16 cellular contexts compared by ENCODE assay signal in the genomic region with DNA sequence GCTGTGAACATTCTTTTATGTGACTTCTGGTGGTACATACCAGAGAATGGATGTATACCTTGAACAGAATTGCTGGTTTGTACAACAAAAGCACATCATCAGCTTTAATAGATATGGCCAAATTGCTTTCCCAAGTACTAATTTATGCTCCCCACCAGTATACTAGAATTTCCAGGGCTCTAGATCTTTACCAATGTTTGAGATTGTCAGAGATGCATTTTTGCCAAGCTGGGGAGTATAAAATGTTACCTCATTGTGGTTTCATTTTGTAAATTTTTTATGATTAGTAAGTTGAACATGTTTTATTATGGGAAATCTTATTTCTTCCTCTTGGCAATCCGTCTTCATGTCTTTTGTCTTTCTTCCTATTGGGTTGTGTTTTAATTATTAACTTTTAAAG.
DNase-seq lines count a peak whose midpoint lies in the region; ATAC-seq, FAIRE-seq and TF ChIP-seq lines count a peak whose summit lies in the region.
"Had no signal": no experiment of that assay in that cellular context is flagged by ENCODE, and none has a peak within 500 bp of the region (broad histone marks: within the 10 kb centered on the region; RNA-seq: fewer than 3 reads in every experiment).

No MANE protein-coding gene starts in this region.

- ATAC-seq in GM23338 (no peak), HG03280 (IDR thresholded peaks at IDR 0.05; ENCODE audit: unreplicated experiment) (no peak), sciatic nerve (no peak)
- ATAC-seq: K562, Right ventricle myocardium inferior had no signal

- TF ChIP-seq CTCF in GM23338 (conservative IDR thresholded peaks at IDR 0.05; ENCODE audit: low read depth in 2 of 2) (no peak), neural progenitor cell (IDR thresholded peaks at IDR 0.05) (no peak)

- DNase-seq in A172 (ENCODE audit: low spot score) (peak; percentile 8), GM23338 (ENCODE audit: low spot score) (no peak), RCC 7860 (ENCODE audit: low spot score) (peak; percentile 15), fibroblast of peridontal ligament (ENCODE audit: extremely low read depth) (peak; percentile 35), DMS79 treated with DMSO at 0.1 percent for 48 hours (lab: John Stamatoyannopoulos, UW) (no peak), sciatic nerve (ENCODE audit: low spot score) (no peak), neural progenitor cell (ENCODE audit: low spot score) (no peak)
- DNase-seq: BE2C; CD4-positive, alpha-beta memory T cell; NCI-H1048; NCI-H146; NCI-H2081 treated with DMSO at 0.1 percent for 48 hours; NCI-H69 had no signal

- no peaks in the 10 kb centered on the region for H3K9me3 ChIP-seq in neural progenitor cell (ENCODE audit: low read depth)
- H3K9me3 ChIP-seq: BE2C had no signal

- intact Hi-C loops in sciatic nerve (cut with DNase I) = no loop called here

- H3K4me3 ChIP-seq in GM23338 (no peak overlapping the region), neural progenitor cell (no peak overlapping the region)
- H3K4me3 ChIP-seq: K562 had no signal

- no peaks in the 10 kb centered on the region for H3F3A ChIP-seq in GM23338 (replicated peaks; ENCODE audit: low read depth)
- H3F3A ChIP-seq in neural progenitor cell (ENCODE audit: low read depth) = no peaks in the 10 kb centered on the region

- H3K79me2 ChIP-seq in GM23338 (replicated peaks; ENCODE audit: insufficient read depth) (no peaks in the 10 kb centered on the region), neural progenitor cell (ENCODE audit: low read depth) (no peaks in the 10 kb centered on the region)

- peaks cover 24% of the 10 kb centered on the region for H3K4me1 Mint-ChIP-seq in GM23338
- peaks cover 5% of the 10 kb centered on the region for H3K4me1 Mint-ChIP-seq in neural progenitor cell
- H3K4me1 Mint-ChIP-seq: CD4-positive, alpha-beta memory T cell had no signal

- H2AFZ ChIP-seq in GM23338 = no peak overlapping the region
- no peak overlapping the region for H2AFZ ChIP-seq in neural progenitor cell (replicated peaks)

- H3K36me3 Mint-ChIP-seq in GM23338 (ENCODE audit: low read depth) (no peaks in the 10 kb centered on the region), neural progenitor cell (no peaks in the 10 kb centered on the region)
- H3K36me3 Mint-ChIP-seq: CD4-positive, alpha-beta memory T cell had no signal

- H3K9me2 ChIP-seq in GM23338 (ENCODE audit: insufficient read depth) = no peaks in the 10 kb centered on the region

- H3K36me3 ChIP-seq in GM23338 (ENCODE audit: insufficient read depth) (no peaks in the 10 kb centered on the region), neural progenitor cell (no peaks in the 10 kb centered on the region)
- H3K36me3 ChIP-seq: BE2C had no signal

- H3K27ac Mint-ChIP-seq in GM23338 = peak overlapping the region; percentile 51; the same call in 1 of the 2 replicates
- H3K27ac Mint-ChIP-seq in neural progenitor cell = no peak overlapping the region
- H3K27ac Mint-ChIP-seq: CD4-positive, alpha-beta memory T cell had no signal

- FAIRE-seq in RCC 7860 (lab: Jason Lieb, UNC) = no peak
- FAIRE-seq: K562 had no signal

- no peak overlapping the region for H3K27ac ChIP-seq in GM23338 (ENCODE audit: low read depth)
- no peak overlapping the region for H3K27ac ChIP-seq in neural progenitor cell

- H3K27me3 Mint-ChIP-seq in GM23338 (ENCODE audit: insufficient read depth, low read depth, poor library complexity) = no peaks in the 10 kb centered on the region
- no peaks in the 10 kb centered on the region for H3K27me3 Mint-ChIP-seq in neural progenitor cell (ENCODE audit: insufficient read depth, low read depth)

- H3K4me1 ChIP-seq in GM23338 (ENCODE audit: insufficient read depth) (peaks cover 12% of the 10 kb centered on the region; the same call in 1 of the 2 replicates), neural progenitor cell (peaks cover 12% of the 10 kb centered on the region)
- H3K4me1 ChIP-seq: BE2C had no signal

- H3K4me3 Mint-ChIP-seq in GM23338 (no peak overlapping the region), neural progenitor cell (no peak overlapping the region)
- H3K4me3 Mint-ChIP-seq: CD4-positive, alpha-beta memory T cell had no signal

- H3K27me3 ChIP-seq in GM23338 (ENCODE audit: insufficient read depth) (no peaks in the 10 kb centered on the region), neural progenitor cell (no peaks in the 10 kb centered on the region)
- H3K27me3 ChIP-seq: BE2C had no signal

- H4K20me1 ChIP-seq in GM23338 (replicated peaks; ENCODE audit: insufficient read depth) = no peaks in the 10 kb centered on the region
- no peaks in the 10 kb centered on the region for H4K20me1 ChIP-seq in neural progenitor cell (ENCODE audit: low read depth)

- H3K9me3 Mint-ChIP-seq in GM23338 (no peaks in the 10 kb centered on the region), neural progenitor cell (no peaks in the 10 kb centered on the region)

- H3K9ac ChIP-seq in neural progenitor cell = no peak overlapping the region

- H3K4me2 ChIP-seq in GM23338 (no peak overlapping the region), neural progenitor cell (no peak overlapping the region)

TF ChIP-seq in GM23338, 12 proteins besides CTCF, POLR2A, EP300 and RAD21 (continues in another document):
- TF ChIP-seq EZH2phosphoT487 (IDR thresholded peaks at IDR 0.05; ENCODE audit: unreplicated experiment) (no peak), STAT1 (IDR thresholded peaks at IDR 0.05; ENCODE audit: unreplicated experiment) (no peak), CREB1 (CRISPR knock-in tag; IDR thresholded peaks at IDR 0.05; ENCODE audit: low read depth) (no peak), EZH2 (IDR thresholded peaks at IDR 0.05; ENCODE audit: low read depth, unreplicated experiment) (no peak), POLR2AphosphoS5 (IDR thresholded peaks at IDR 0.05; ENCODE audit: low read depth) (no peak), ZNF331 (CRISPR knock-in tag; IDR thresholded peaks at IDR 0.05; ENCODE audit: low read depth) (no peak), NANOG (IDR thresholded peaks at IDR 0.05; ENCODE audit: borderline replicate concordance) (no peak), JUNB (IDR thresholded peaks at IDR 0.05; ENCODE audit: unreplicated experiment) (no peak)
- TF ChIP-seq, protein P1, sequence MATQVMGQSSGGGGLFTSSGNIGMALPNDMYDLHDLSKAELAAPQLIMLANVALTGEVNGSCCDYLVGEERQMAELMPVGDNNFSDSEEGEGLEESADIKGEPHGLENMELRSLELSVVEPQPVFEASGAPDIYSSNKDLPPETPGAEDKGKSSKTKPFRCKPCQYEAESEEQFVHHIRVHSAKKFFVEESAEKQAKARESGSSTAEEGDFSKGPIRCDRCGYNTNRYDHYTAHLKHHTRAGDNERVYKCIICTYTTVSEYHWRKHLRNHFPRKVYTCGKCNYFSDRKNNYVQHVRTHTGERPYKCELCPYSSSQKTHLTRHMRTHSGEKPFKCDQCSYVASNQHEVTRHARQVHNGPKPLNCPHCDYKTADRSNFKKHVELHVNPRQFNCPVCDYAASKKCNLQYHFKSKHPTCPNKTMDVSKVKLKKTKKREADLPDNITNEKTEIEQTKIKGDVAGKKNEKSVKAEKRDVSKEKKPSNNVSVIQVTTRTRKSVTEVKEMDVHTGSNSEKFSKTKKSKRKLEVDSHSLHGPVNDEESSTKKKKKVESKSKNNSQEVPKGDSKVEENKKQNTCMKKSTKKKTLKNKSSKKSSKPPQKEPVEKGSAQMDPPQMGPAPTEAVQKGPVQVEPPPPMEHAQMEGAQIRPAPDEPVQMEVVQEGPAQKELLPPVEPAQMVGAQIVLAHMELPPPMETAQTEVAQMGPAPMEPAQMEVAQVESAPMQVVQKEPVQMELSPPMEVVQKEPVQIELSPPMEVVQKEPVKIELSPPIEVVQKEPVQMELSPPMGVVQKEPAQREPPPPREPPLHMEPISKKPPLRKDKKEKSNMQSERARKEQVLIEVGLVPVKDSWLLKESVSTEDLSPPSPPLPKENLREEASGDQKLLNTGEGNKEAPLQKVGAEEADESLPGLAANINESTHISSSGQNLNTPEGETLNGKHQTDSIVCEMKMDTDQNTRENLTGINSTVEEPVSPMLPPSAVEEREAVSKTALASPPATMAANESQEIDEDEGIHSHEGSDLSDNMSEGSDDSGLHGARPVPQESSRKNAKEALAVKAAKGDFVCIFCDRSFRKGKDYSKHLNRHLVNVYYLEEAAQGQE (IDR thresholded peaks at IDR 0.05; ENCODE audit: unreplicated experiment) = no peak
- TF ChIP-seq, protein P2, sequence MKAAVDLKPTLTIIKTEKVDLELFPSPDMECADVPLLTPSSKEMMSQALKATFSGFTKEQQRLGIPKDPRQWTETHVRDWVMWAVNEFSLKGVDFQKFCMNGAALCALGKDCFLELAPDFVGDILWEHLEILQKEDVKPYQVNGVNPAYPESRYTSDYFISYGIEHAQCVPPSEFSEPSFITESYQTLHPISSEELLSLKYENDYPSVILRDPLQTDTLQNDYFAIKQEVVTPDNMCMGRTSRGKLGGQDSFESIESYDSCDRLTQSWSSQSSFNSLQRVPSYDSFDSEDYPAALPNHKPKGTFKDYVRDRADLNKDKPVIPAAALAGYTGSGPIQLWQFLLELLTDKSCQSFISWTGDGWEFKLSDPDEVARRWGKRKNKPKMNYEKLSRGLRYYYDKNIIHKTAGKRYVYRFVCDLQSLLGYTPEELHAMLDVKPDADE (IDR thresholded peaks at IDR 0.05) = no peak

Comparison
In these comparisons a context has a peak if more than half of its experiments do, and no peak if none do; other contexts are left out.
1. DNase-seq: peak in A172 (single experiment), RCC 7860 (single experiment) and fibroblast of peridontal ligament (single experiment); none in GM23338 (single experiment), DMS79 treated with DMSO at 0.1 percent for 48 hours (single experiment), sciatic nerve (single experiment) and neural progenitor cell (single experiment).